22 cellular contexts compared by ENCODE assay signal in the genomic region with DNA sequence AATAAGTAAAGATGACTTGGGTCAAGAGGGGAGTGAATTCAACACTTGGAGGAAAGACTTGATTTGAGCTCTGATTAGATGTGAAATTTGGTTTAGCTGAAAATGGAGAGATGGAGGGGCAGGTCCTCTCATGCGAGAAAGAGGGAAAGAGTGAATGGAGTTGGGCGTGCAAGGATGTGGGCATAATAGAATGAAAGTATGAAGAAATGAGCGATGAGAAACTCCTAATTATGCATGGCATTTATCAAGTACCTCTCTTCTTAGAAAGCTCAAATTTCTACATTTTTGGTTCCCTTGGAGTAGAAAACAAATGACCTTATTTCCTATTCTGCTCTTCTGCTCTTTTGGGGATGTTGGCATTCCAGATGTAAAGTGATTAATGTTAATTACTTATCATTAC.
DNase-seq lines count a peak whose midpoint lies in the region; ATAC-seq and TF ChIP-seq lines count a peak whose summit lies in the region.
"Had no signal": no experiment of that assay in that cellular context is flagged by ENCODE, and none has a peak within 500 bp of the region (broad histone marks: within the 10 kb centered on the region; RNA-seq: fewer than 3 reads in every experiment).

No MANE protein-coding gene starts in this region.

- no peaks in the 10 kb centered on the region for H3K23me2 ChIP-seq in H9 (ENCODE audit: insufficient read length, low read depth, low read length, poor library complexity, severe bottlenecking)

- H4K8ac ChIP-seq in H9 (replicated peaks; ENCODE audit: insufficient read length, low read depth, low read length) = no peak overlapping the region

- no CpG with 5 or more reads among the region's 3 CpGs for WGBS in H9 (ENCODE audit: extremely low coverage, insufficient read length, low lambda C conversion rate)
- no CpG with 5 or more reads among the region's 3 CpGs for WGBS in iPS DF 6.9 (ENCODE audit: insufficient coverage, insufficient read length)

- H3K9me3 ChIP-seq in H9 (ENCODE audit: control insufficient read depth, low read depth, low read length) (no peaks in the 10 kb centered on the region), SJSA1 (replicated peaks) (no peaks in the 10 kb centered on the region), iPS DF 6.9 (ENCODE audit: control insufficient read depth, insufficient read depth, low read length) (no peaks in the 10 kb centered on the region), skeletal muscle satellite cell (replicated peaks; ENCODE audit: low read length) (no peaks in the 10 kb centered on the region), PC-3 (ENCODE audit: low read length) (no peaks in the 10 kb centered on the region)
- H3K9me3 ChIP-seq: BLaER1 treated with 17β-estradiol and CSF1 and Interleukin-3, amounts not matched to agents 10 nM and 100 nM; esophagus squamous epithelium; sigmoid colon; testis had no signal

- H3K23ac ChIP-seq in H9 (ENCODE audit: insufficient read length, low read depth, low read length) = no peak overlapping the region

- H2AFZ ChIP-seq in H9 (ENCODE audit: low read length) (no peak overlapping the region), PC-3 (ENCODE audit: low read length) (no peak overlapping the region)

- no peak overlapping the region for H2BK12ac ChIP-seq in H9 (ENCODE audit: insufficient read length, low read depth, low read length)

- H2AK5ac ChIP-seq in H9 (ENCODE audit: insufficient read length, low read length) = no peak overlapping the region

- H3K4me1 ChIP-seq in H9 (ENCODE audit: insufficient read depth, low read length) (peaks cover 20% of the 10 kb centered on the region; the same call in 1 of the 2 replicates), SJSA1 (replicated peaks) (peaks cover 65% of the 10 kb centered on the region), iPS DF 6.9 (ENCODE audit: control insufficient read depth, insufficient read depth, low read length) (peaks cover 8% of the 10 kb centered on the region), skeletal muscle satellite cell (ENCODE audit: control insufficient read depth, insufficient read depth, low read length) (peaks cover 38% of the 10 kb centered on the region), PC-3 (ENCODE audit: insufficient read depth, low read length) (peaks cover 22% of the 10 kb centered on the region)

- no peak overlapping the region for H2BK20ac ChIP-seq in H9 (ENCODE audit: low read depth, low read length, poor library complexity, severe bottlenecking)

- H3K27ac Mint-ChIP-seq in H9 = peak overlapping the region; percentile 79 to 99 (median 97)
- H3K27ac Mint-ChIP-seq: activated CD4-positive, alpha-beta T cell treated with anti-CD3 and anti-CD28 coated beads, Interleukin-2, amount 10 ng/mL, durations not matched to agents 24 days and 14 days; activated naive CD4-positive, alpha-beta T cell treated with anti-CD3 and anti-CD28 coated beads, Interleukin-2, amount 50 U/mL, for 72 hours had no signal

- no peak for TF ChIP-seq CTCF in H9 (conservative IDR thresholded peaks at IDR 0.05)
- TF ChIP-seq CTCF in PC-3 (conservative IDR thresholded peaks at IDR 0.05; ENCODE audit: low read depth, low read length) = no peak

- H3K27ac ChIP-seq in H9 (ENCODE audit: insufficient read length, low read depth, low read length) (peak overlapping the region; percentile 94), SJSA1 (peak overlapping the region; percentile 83), iPS DF 6.9 (ENCODE audit: low read length) (peak overlapping the region; percentile 84), PC-3 (ENCODE audit: low read length) (no peak overlapping the region)
- H3K27ac ChIP-seq: BLaER1 treated with 17β-estradiol and CSF1 and Interleukin-3, amounts not matched to agents 10 nM and 100 nM had no signal

- POLR2A ChIA-PET in PC-3 (lab: Charles Lee; ENCODE audit: unreplicated experiment) = interaction anchor here (0.6 kb wide), 1 partner anchor 117 kb away, joined by 3 read pairs; no protein-coding TSS in a partner anchor

- H3K27me3 ChIP-seq in H9 (ENCODE audit: insufficient read depth, low read length) (no peaks in the 10 kb centered on the region), SJSA1 (replicated peaks) (no peaks in the 10 kb centered on the region), iPS DF 6.9 (ENCODE audit: control insufficient read depth, insufficient read depth, low read length) (no peaks in the 10 kb centered on the region), skeletal muscle satellite cell (ENCODE audit: control insufficient read depth, insufficient read depth, low read length) (no peaks in the 10 kb centered on the region), PC-3 (ENCODE audit: low read length) (no peaks in the 10 kb centered on the region)
- H3K27me3 ChIP-seq: BLaER1 treated with 17β-estradiol and CSF1 and Interleukin-3, amounts not matched to agents 10 nM and 100 nM; brain microvascular endothelial cell; esophagus squamous epithelium; sigmoid colon; testis had no signal

- H3K56ac ChIP-seq in H9 (ENCODE audit: insufficient read length, low read depth, low read length) = no peak overlapping the region

- H4K20me1 ChIP-seq in H9 (ENCODE audit: control insufficient read depth, insufficient read depth, insufficient read length) (no peaks in the 10 kb centered on the region), PC-3 (ENCODE audit: low read length) (no peaks in the 10 kb centered on the region)

- H3K4me1 Mint-ChIP-seq in H9 = peaks cover 60 to 65% of the 10 kb centered on the region in 2 experiments

- no peak for ATAC-seq in PC-3
- ATAC-seq: activated naive CD4-positive, alpha-beta T cell treated with anti-CD3 and anti-CD28 coated beads, Interleukin-2, amount 50 U/mL, for 72 hours; Panc1 had no signal

- CTCF ChIA-PET in PC-3 (lab: Charles Lee) = no interaction called here

- H3K9ac ChIP-seq in H9 (ENCODE audit: extremely low read depth, insufficient read length, low read length) (no peak overlapping the region), skeletal muscle satellite cell (ENCODE audit: low read depth, low read length) (peak overlapping the region; percentile 47), PC-3 (ENCODE audit: low read length) (no peak overlapping the region)
- H3K9ac ChIP-seq: BLaER1 treated with 17β-estradiol and CSF1 and Interleukin-3, amounts not matched to agents 10 nM and 100 nM had no signal

- no peak overlapping the region for H3K14ac ChIP-seq in H9 (ENCODE audit: insufficient read depth, low read length)

- H3K18ac ChIP-seq in H9 (ENCODE audit: insufficient read length, low read depth, low read length) = no peak overlapping the region

- no peak overlapping the region for H2BK15ac ChIP-seq in H9 (ENCODE audit: low read depth, low read length)

- H3K79me2 ChIP-seq in H9 (ENCODE audit: insufficient read depth, low read length) (peaks cover 9% of the 10 kb centered on the region; the same call in 1 of the 2 replicates), PC-3 (ENCODE audit: low read length) (0 out of 2 replicates have a peak, but pooled peaks cover 9% of the 10 kb centered on the region)

- no peak overlapping the region for H4K5ac ChIP-seq in H9 (ENCODE audit: insufficient read length, low read depth, low read length)

- H3K9me3 Mint-ChIP-seq in H9 = no peaks in the 10 kb centered on the region; a peak in 1 of 5 replicates
- H3K9me3 Mint-ChIP-seq: activated CD4-positive, alpha-beta T cell treated with anti-CD3 and anti-CD28 coated beads, Interleukin-2, amount 10 ng/mL, durations not matched to agents 24 days and 14 days; activated naive CD4-positive, alpha-beta T cell treated with anti-CD3 and anti-CD28 coated beads, Interleukin-2, amount 50 U/mL, for 72 hours had no signal

- BruUV-seq in PC-3 (replicated peaks; lab: Mats Ljungman, UMichigan) = no TSS peak

- intact Hi-C loops in PC-3 (cut with micrococcal nuclease) = no loop called here

- no peak overlapping the region for H4K91ac ChIP-seq in H9 (ENCODE audit: insufficient read length, low read depth, low read length)

- DNase-seq in H9 = no peak
- peak in 1 of 2 experiments; percentile 20 for DNase-seq in SJSA1 (ENCODE audit: low read depth in 1 of 2, low spot score in 2 of 2)
- no peak for DNase-seq in iPS DF 6.9 (ENCODE audit: low read depth, low spot score)
- no peak for DNase-seq in NOMO-1 treated with DMSO at 0.1 percent for 48 hours (lab: John Stamatoyannopoulos, UW; ENCODE audit: unreplicated experiment)
- DNase-seq in NCI-H1092 treated with DMSO at 0.1 percent for 48 hours (lab: John Stamatoyannopoulos, UW) = no peak
- DNase-seq in PC-3 = no peak
- DNase-seq: activated CD4-positive, alpha-beta T cell treated with anti-CD3 and anti-CD28 coated beads, Interleukin-2, amount 10 ng/mL, durations not matched to agents 24 days and 14 days; esophagus squamous epithelium; GOT3; head of caudate nucleus; Karpas-422; midbrain; NCI-H2171 treated with DMSO at 0.1 percent for 48 hours; NCI-H82; sigmoid colon; stimulated activated CD4-positive, alpha-beta T cell treated with anti-CD3 and anti-CD28 coated beads, Interleukin-4, amount 100 ng/mL, for 24 hours; testis had no signal

- H3K4me2 ChIP-seq in H9 (ENCODE audit: insufficient read depth, insufficient read length, low read length) = peak overlapping the region; percentile 41
- peak overlapping the region; percentile 46 for H3K4me2 ChIP-seq in skeletal muscle satellite cell (ENCODE audit: low read length)
- H3K4me2 ChIP-seq in PC-3 (ENCODE audit: low read length) = no peak overlapping the region
- H3K4me2 ChIP-seq: BLaER1 treated with 17β-estradiol and CSF1 and Interleukin-3, amounts not matched to agents 10 nM and 100 nM had no signal

- no peak overlapping the region for H3T11ph ChIP-seq in H9 (ENCODE audit: low read length)

- H2BK5ac ChIP-seq in H9 (ENCODE audit: insufficient read length, low read length) = no peak overlapping the region

- no peak overlapping the region for H2BK120ac ChIP-seq in H9 (ENCODE audit: low read depth, low read length, poor library complexity, severe bottlenecking)

- no peaks in the 10 kb centered on the region for H3F3A ChIP-seq in PC-3 (ENCODE audit: low read length, unreplicated experiment)

- no peaks in the 10 kb centered on the region for H3K9me2 ChIP-seq in PC-3 (replicated peaks; ENCODE audit: low read length)

- H3K36me3 Mint-ChIP-seq in H9 (ENCODE audit: insufficient read depth in 1 of 3, low read depth in 3 of 3) = peaks cover 6 to 9% (median 6%) of the 10 kb centered on the region in 3 experiments; a peak in 6 of 7 replicates
- H3K36me3 Mint-ChIP-seq: activated naive CD4-positive, alpha-beta T cell treated with anti-CD3 and anti-CD28 coated beads, Interleukin-2, amount 50 U/mL, for 72 hours had no signal

- peak overlapping the region; percentile 2 to 64; a peak in 4 of 5 replicates for H3K4me3 Mint-ChIP-seq in H9
- H3K4me3 Mint-ChIP-seq: activated CD4-positive, alpha-beta T cell treated with anti-CD3 and anti-CD28 coated beads, Interleukin-2, amount 10 ng/mL, durations not matched to agents 24 days and 14 days had no signal

- H3K27me3 Mint-ChIP-seq in H9 (ENCODE audit: low read depth) = no peaks in the 10 kb centered on the region
- H3K27me3 Mint-ChIP-seq: activated CD4-positive, alpha-beta T cell treated with anti-CD3 and anti-CD28 coated beads, Interleukin-2, amount 10 ng/mL, durations not matched to agents 24 days and 14 days had no signal

- no peak overlapping the region for H3K4me3 ChIP-seq in SJSA1
- no peak overlapping the region for H3K4me3 ChIP-seq in iPS DF 6.9 (ENCODE audit: low read length)
- no peak overlapping the region for H3K4me3 ChIP-seq in skeletal muscle satellite cell (ENCODE audit: low read length)
- H3K4me3 ChIP-seq in PC-3 (ENCODE audit: low read length) = no peak overlapping the region
- H3K4me3 ChIP-seq: BLaER1 treated with 17β-estradiol and CSF1 and Interleukin-3, amounts not matched to agents 10 nM and 100 nM; esophagus squamous epithelium; testis had no signal

- H3K4ac ChIP-seq in H9 (ENCODE audit: low read depth, low read length) = no peak overlapping the region

- H3K79me1 ChIP-seq in H9 (ENCODE audit: insufficient read depth, low read depth, low read length, poor library complexity, severe bottlenecking) = peaks cover 6% of the 10 kb centered on the region

- H3K36me3 ChIP-seq in SJSA1 (no peaks in the 10 kb centered on the region), iPS DF 6.9 (ENCODE audit: control insufficient read depth, insufficient read depth, low read length) (no peaks in the 10 kb centered on the region), skeletal muscle satellite cell (ENCODE audit: insufficient read depth, low read length) (no peaks in the 10 kb centered on the region), PC-3 (ENCODE audit: low read depth, low read length) (no peaks in the 10 kb centered on the region)
- H3K36me3 ChIP-seq: brain microvascular endothelial cell, sigmoid colon had no signal
